In the genomic region with DNA sequence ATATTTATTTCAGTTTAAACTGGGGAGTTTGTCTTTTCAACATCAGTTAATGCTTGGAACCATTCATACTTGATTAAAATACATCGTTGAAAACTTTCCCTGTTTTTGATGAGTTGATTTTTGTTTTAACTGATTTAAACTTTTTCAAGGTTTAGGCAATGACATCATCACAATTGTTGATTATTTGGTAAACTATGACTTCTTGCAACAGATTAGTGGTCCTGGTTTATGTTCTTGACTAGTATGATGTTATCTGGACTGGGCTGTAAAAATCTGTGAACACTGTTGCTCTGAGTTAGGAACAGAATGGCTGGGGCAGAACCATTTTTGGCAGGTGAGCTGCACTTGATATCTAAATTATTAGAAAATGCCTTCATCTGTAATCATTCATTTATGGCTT, we compare ENCODE assay signal across 1 cellular context.
TF ChIP-seq lines count a peak whose summit lies in the region.

TSS of gene ZC2HC1B (plus strand) at position 241 of the 400 bp plus-strand sequence. CDS start at position 307, 66 bp downstream.

TF ChIP-seq in GM12878, 131 proteins besides CTCF, POLR2A, EP300 and RAD21:
- TF ChIP-seq ATF7 (IDR thresholded peaks at IDR 0.05; ENCODE audit: low read depth) (peak; percentile 32; the same call in 1 of the 2 replicates), BRCA1 (IDR thresholded peaks at IDR 0.05; ENCODE audit: low read depth, low read length) (no peak)
